ENCODE assay signal across 1 cellular context in genomic region chr5:132873119-132873929, GRCh38.
TF ChIP-seq lines count a peak whose summit lies in the region.

Gene LEAP2, plus strand, starts transcription at chr5:132873668. Its CDS starts 27 bp downstream, at chr5:132873695.

TF ChIP-seq in HepG2, 621 proteins besides CTCF, POLR2A, EP300 and RAD21 (continued from another document and continues in another):
- TF ChIP-seq THAP9 (CRISPR knock-in tag; IDR thresholded peaks at IDR 0.05; ENCODE audit: borderline replicate concordance) (no peak), NFYC (CRISPR knock-in tag; IDR thresholded peaks at IDR 0.05) (0 out of 2 replicates have a peak, but pooled peaks have one; percentile 24), RNF219 (CRISPR knock-in tag; IDR thresholded peaks at IDR 0.05) (0 out of 2 replicates have a peak, but pooled peaks have one; percentile 57), PLSCR1 (CRISPR knock-in tag; IDR thresholded peaks at IDR 0.05; ENCODE audit: borderline replicate concordance) (no peak), FOXO1 (CRISPR knock-in tag; IDR thresholded peaks at IDR 0.05) (peak; percentile 89), ZNF501 (CRISPR knock-in tag; IDR thresholded peaks at IDR 0.05) (peak; percentile 62; the same call in 1 of the 2 replicates), ZNF512B (CRISPR knock-in tag; IDR thresholded peaks at IDR 0.05; ENCODE audit: borderline replicate concordance) (no peak), SSRP1 (CRISPR knock-in tag; IDR thresholded peaks at IDR 0.05) (peak; percentile 81; the same call in 1 of the 2 replicates), REXO4 (CRISPR knock-in tag; IDR thresholded peaks at IDR 0.05; ENCODE audit: borderline replicate concordance) (no peak), SKI (IDR thresholded peaks at IDR 0.05; ENCODE audit: partially characterized antibody) (no peak), ZNF280B (CRISPR knock-in tag; IDR thresholded peaks at IDR 0.05; ENCODE audit: borderline replicate concordance) (no peak), JUND (CRISPR knock-in tag; IDR thresholded peaks at IDR 0.05) (peak; percentile 22; the same call in 1 of the 2 replicates), SOX5 (CRISPR knock-in tag; IDR thresholded peaks at IDR 0.05; ENCODE audit: borderline replicate concordance) (peak; percentile 82), GATA4 (IDR thresholded peaks at IDR 0.05; ENCODE audit: borderline replicate concordance, low read depth) (peak; percentile 54; the same call in 1 of the 2 replicates), ZNF264 (CRISPR knock-in tag; IDR thresholded peaks at IDR 0.05) (no peak), PRDM15 (CRISPR knock-in tag; IDR thresholded peaks at IDR 0.05) (no peak), NR3C1 (CRISPR knock-in tag; IDR thresholded peaks at IDR 0.05) (no peak), NFIC (IDR thresholded peaks at IDR 0.05; ENCODE audit: low read length) (peak; percentile 89; the same call in 1 of the 2 replicates), ZFP37 (CRISPR knock-in tag; IDR thresholded peaks at IDR 0.05; ENCODE audit: borderline replicate concordance) (0 out of 2 replicates have a peak, but pooled peaks have one; percentile 21), ZNF550 (CRISPR knock-in tag; IDR thresholded peaks at IDR 0.05; ENCODE audit: borderline replicate concordance) (no peak), ZNF580 (CRISPR knock-in tag; IDR thresholded peaks at IDR 0.05; ENCODE audit: borderline replicate concordance, low read depth) (no peak), ZNF484 (CRISPR knock-in tag; IDR thresholded peaks at IDR 0.05; ENCODE audit: borderline replicate concordance, low read depth) (no peak), ZHX1 (CRISPR knock-in tag; IDR thresholded peaks at IDR 0.05; ENCODE audit: low read depth) (peak; percentile 55; the same call in 1 of the 2 replicates), HNRNPL (IDR thresholded peaks at IDR 0.05; ENCODE audit: low read depth, low read length) (no peak), NCOA5 (CRISPR knock-in tag; IDR thresholded peaks at IDR 0.05) (no peak), ZNF879 (CRISPR knock-in tag; IDR thresholded peaks at IDR 0.05) (no peak), TOE1 (CRISPR knock-in tag; IDR thresholded peaks at IDR 0.05) (no peak), JDP2 (CRISPR knock-in tag; IDR thresholded peaks at IDR 0.05; ENCODE audit: borderline replicate concordance) (peak; percentile 58; the same call in 1 of the 2 replicates), PHF5A (CRISPR knock-in tag; IDR thresholded peaks at IDR 0.05; ENCODE audit: low read depth, unreplicated experiment) (peak; percentile 29), KDM5A (IDR thresholded peaks at IDR 0.05; ENCODE audit: borderline replicate concordance, low read length) (peak; percentile 44; the same call in 1 of the 2 replicates), ZBTB14 (CRISPR knock-in tag; IDR thresholded peaks at IDR 0.05) (no peak), KDM1A (CRISPR knock-in tag; IDR thresholded peaks at IDR 0.05) (0 out of 2 replicates have a peak, but pooled peaks have one; percentile 28), ARNT2 (CRISPR knock-in tag; IDR thresholded peaks at IDR 0.05; ENCODE audit: low read depth) (0 out of 2 replicates have a peak, but pooled peaks have one; percentile 39), ZFP82 (CRISPR knock-in tag; IDR thresholded peaks at IDR 0.05; ENCODE audit: borderline replicate concordance) (no peak), CBX1 (IDR thresholded peaks at IDR 0.05; ENCODE audit: low read depth) (no peak), KAT7 (CRISPR knock-in tag; IDR thresholded peaks at IDR 0.05; ENCODE audit: borderline replicate concordance) (peak; percentile 48; the same call in 1 of the 2 replicates), CAMTA2 (CRISPR knock-in tag; IDR thresholded peaks at IDR 0.05; ENCODE audit: borderline replicate concordance) (no peak; the same call in 1 of the 2 replicates), TRAFD1 (CRISPR knock-in tag; IDR thresholded peaks at IDR 0.05; ENCODE audit: borderline replicate concordance) (no peak), SNAPC2 (CRISPR knock-in tag; IDR thresholded peaks at IDR 0.05) (peak; percentile 70; the same call in 1 of the 2 replicates)
